Comparison of ENCODE assay signal across 1 cellular context in the genomic region with DNA sequence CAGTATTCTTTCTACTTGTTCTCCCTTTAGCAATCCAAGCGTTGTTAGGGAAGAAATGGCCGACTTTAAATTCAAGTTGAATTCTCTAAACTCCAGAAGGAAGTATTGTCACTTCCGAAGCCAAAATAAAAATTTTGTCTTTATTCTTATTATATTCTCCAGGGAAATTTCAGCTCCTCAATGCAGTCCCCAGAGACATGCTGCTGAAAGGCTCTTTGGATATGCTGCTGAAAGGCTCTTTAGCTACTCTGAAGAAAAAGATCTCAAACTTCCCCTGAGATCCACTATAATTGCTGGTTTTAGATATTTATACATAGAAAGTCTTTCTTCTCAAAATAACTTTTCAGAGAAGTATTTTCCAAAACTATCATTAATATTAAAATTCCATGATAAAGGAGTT.
TF ChIP-seq lines count a peak whose summit lies in the region.

No MANE protein-coding gene starts in this region.

TF ChIP-seq in GM12878, 131 proteins besides CTCF, POLR2A, EP300 and RAD21:
- TF ChIP-seq POLR2AphosphoS2 (IDR thresholded peaks at IDR 0.05; ENCODE audit: low read depth, low read length), result no peak
- no peak for TF ChIP-seq ZNF24 (IDR thresholded peaks at IDR 0.05)
- TF ChIP-seq BRCA1 (IDR thresholded peaks at IDR 0.05; ENCODE audit: low read depth, low read length), result no peak
TF ChIP-seq in GM12878: peak in this region for 0.
